Comparison of ENCODE assay signal across 24 cellular contexts in the genomic region with DNA sequence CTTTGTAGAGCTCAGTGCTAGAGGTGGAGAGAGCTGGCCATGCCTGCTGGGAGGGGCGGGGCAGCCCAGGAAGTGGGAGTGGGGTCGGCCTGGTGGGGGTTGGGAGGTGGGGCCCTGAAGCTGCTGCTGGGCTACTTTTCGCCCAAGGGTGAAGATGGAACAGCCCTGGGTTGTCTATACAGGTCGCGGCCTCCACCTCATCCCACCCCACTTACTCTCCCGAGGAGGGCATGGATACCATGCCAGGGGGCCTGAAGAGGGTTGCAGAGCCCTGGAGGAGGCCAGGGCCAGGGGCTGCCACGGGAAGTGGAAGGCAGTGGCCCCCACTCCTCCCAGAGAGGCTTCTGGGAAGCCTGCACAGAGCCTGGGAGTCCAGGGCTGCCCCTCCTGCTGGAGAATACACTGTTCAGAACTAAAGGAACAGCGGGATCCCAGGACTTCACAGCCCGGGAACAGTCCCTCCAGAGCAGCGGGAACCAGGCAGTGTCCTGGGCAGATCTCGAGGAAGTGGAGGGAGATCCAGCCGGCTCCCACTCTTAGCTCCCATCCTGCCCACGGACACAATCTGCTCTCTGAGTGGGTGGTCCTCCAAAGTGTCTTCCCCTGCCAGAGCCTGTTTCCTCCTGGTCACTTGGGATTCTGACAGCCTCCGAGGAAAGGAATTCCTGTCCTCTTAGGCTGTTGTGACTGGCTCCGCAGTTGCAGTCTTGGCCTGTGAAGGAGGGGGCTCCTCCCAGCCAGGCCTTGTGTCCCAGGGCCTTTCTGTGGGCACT. TPM values are rescaled to one million over a fixed set of nuclear protein-coding genes. Genes with fewer than 3 reads are reported as not detected.
DNase-seq lines count a peak whose midpoint lies in the region; ATAC-seq and TF ChIP-seq lines count a peak whose summit lies in the region.
"Had no signal": no experiment of that assay in that cellular context is flagged by ENCODE, and none has a peak within 500 bp of the region (broad histone marks: within the 10 kb centered on the region; RNA-seq: fewer than 3 reads in every experiment).

No MANE protein-coding gene starts in this region.

- H3K9me3 Mint-ChIP-seq in stimulated activated naive CD8-positive, alpha-beta T cell treated with anti-CD3 and anti-CD28 coated beads, Interleukin-15, amount 100 ng/mL, for 72 hours = peaks cover 11 to 13% of the 10 kb centered on the region in 2 donors
- peaks cover 7% of the 10 kb centered on the region for H3K9me3 Mint-ChIP-seq in neural progenitor cell
- peaks cover 10% of the 10 kb centered on the region for H3K9me3 Mint-ChIP-seq in HFFc6
- peaks cover 14% of the 10 kb centered on the region for H3K9me3 Mint-ChIP-seq in activated naive CD8-positive, alpha-beta T cell treated with anti-CD3 and anti-CD28 coated beads, Interleukin-2, amount 50 U/mL, for 24 hours
- H3K9me3 Mint-ChIP-seq: activated CD4-positive, alpha-beta memory T cell treated with anti-CD3 and anti-CD28 coated beads for 36 hours; activated naive CD4-positive, alpha-beta T cell treated with anti-CD3 and anti-CD28 coated beads, Interleukin-2, amount 50 U/mL, for 24 hours; activated T-cell treated with anti-CD3 and anti-CD28 coated beads, Interleukin-2, amount 50 U/mL, for 24 hours had no signal

- H3K27ac Mint-ChIP-seq in stimulated activated naive CD8-positive, alpha-beta T cell treated with anti-CD3 and anti-CD28 coated beads, Interleukin-15, amount 100 ng/mL, for 72 hours = no peak overlapping the region
- H3K27ac Mint-ChIP-seq in neural progenitor cell (peak overlapping the region; percentile 2), HFFc6 (no peak overlapping the region)
- H3K27ac Mint-ChIP-seq in activated naive CD8-positive, alpha-beta T cell treated with anti-CD3 and anti-CD28 coated beads, Interleukin-2, amount 50 U/mL, for 24 hours = no peak overlapping the region
- H3K27ac Mint-ChIP-seq: activated CD4-positive, alpha-beta memory T cell treated with anti-CD3 and anti-CD28 coated beads for 36 hours; activated naive CD4-positive, alpha-beta T cell treated with anti-CD3 and anti-CD28 coated beads, Interleukin-2, amount 50 U/mL, for 24 hours; activated T-cell treated with anti-CD3 and anti-CD28 coated beads, Interleukin-2, amount 50 U/mL, for 24 hours had no signal

- no peaks in the 10 kb centered on the region for H3K36me3 Mint-ChIP-seq in neural progenitor cell
- H3K36me3 Mint-ChIP-seq in HFFc6 (ENCODE audit: low read depth) = no peaks in the 10 kb centered on the region; the same call in 1 of the 2 replicates
- H3K36me3 Mint-ChIP-seq in activated naive CD8-positive, alpha-beta T cell treated with anti-CD3 and anti-CD28 coated beads, Interleukin-2, amount 50 U/mL, for 24 hours (ENCODE audit: low read depth) = no peaks in the 10 kb centered on the region
- H3K36me3 Mint-ChIP-seq: activated CD4-positive, alpha-beta memory T cell treated with anti-CD3 and anti-CD28 coated beads for 36 hours; activated naive CD4-positive, alpha-beta T cell treated with anti-CD3 and anti-CD28 coated beads, Interleukin-2, amount 50 U/mL, for 24 hours had no signal

- no peaks in the 10 kb centered on the region for H3K9me3 ChIP-seq in neural progenitor cell (ENCODE audit: low read depth)
- H3K9me3 ChIP-seq: tibial artery had no signal

- no peak overlapping the region for H3K4me3 Mint-ChIP-seq in stimulated activated naive CD8-positive, alpha-beta T cell treated with anti-CD3 and anti-CD28 coated beads, Interleukin-15, amount 100 ng/mL, for 72 hours
- H3K4me3 Mint-ChIP-seq in neural progenitor cell = no peak overlapping the region
- no peak overlapping the region for H3K4me3 Mint-ChIP-seq in HFFc6
- no peak overlapping the region for H3K4me3 Mint-ChIP-seq in activated naive CD8-positive, alpha-beta T cell treated with anti-CD3 and anti-CD28 coated beads, Interleukin-2, amount 50 U/mL, for 24 hours
- H3K4me3 Mint-ChIP-seq: activated CD4-positive, alpha-beta memory T cell treated with anti-CD3 and anti-CD28 coated beads for 36 hours; activated naive CD4-positive, alpha-beta T cell treated with anti-CD3 and anti-CD28 coated beads, Interleukin-2, amount 50 U/mL, for 24 hours; activated T-cell treated with anti-CD3 and anti-CD28 coated beads, Interleukin-2, amount 50 U/mL, for 24 hours had no signal

- H3K27ac ChIP-seq in neural progenitor cell = no peak overlapping the region
- H3K27ac ChIP-seq: brain microvascular endothelial cell, tibial artery had no signal

- no peak for TF ChIP-seq CTCF in neural progenitor cell (IDR thresholded peaks at IDR 0.05)
- TF ChIP-seq CTCF in HFFc6 (IDR thresholded peaks at IDR 0.05) = no peak

- H3K4me2 ChIP-seq in neural progenitor cell = peak overlapping the region; percentile 43

- H3K27me3 ChIP-seq in neural progenitor cell = no peaks in the 10 kb centered on the region
- H3K27me3 ChIP-seq: brain microvascular endothelial cell had no signal

- no peak overlapping the region for H3K4me3 ChIP-seq in neural progenitor cell
- H3K4me3 ChIP-seq: tibial artery had no signal

- H3K36me3 ChIP-seq in neural progenitor cell = no peaks in the 10 kb centered on the region
- H3K36me3 ChIP-seq: brain microvascular endothelial cell, tibial artery had no signal

- H3K9ac ChIP-seq in neural progenitor cell = no peak overlapping the region

- no peaks in the 10 kb centered on the region for H4K20me1 ChIP-seq in neural progenitor cell (ENCODE audit: low read depth)

- intact Hi-C loops in left cardiac atrium (cut with DNase I) = no loop called here

- peaks cover 1% of the 10 kb centered on the region for H3K27me3 Mint-ChIP-seq in stimulated activated naive CD8-positive, alpha-beta T cell treated with anti-CD3 and anti-CD28 coated beads, Interleukin-15, amount 100 ng/mL, for 72 hours
- H3K27me3 Mint-ChIP-seq in neural progenitor cell (ENCODE audit: insufficient read depth, low read depth) = peaks cover 2% of the 10 kb centered on the region
- peaks cover 17% of the 10 kb centered on the region for H3K27me3 Mint-ChIP-seq in HFFc6 (ENCODE audit: insufficient read depth)
- H3K27me3 Mint-ChIP-seq in activated naive CD8-positive, alpha-beta T cell treated with anti-CD3 and anti-CD28 coated beads, Interleukin-2, amount 50 U/mL, for 24 hours = peaks cover 2% of the 10 kb centered on the region

- no peaks in the 10 kb centered on the region for H3K79me2 ChIP-seq in neural progenitor cell (ENCODE audit: low read depth)

- no peak for DNase-seq in stimulated activated naive CD8-positive, alpha-beta T cell treated with anti-CD3 and anti-CD28 coated beads, Interleukin-15, amount 100 ng/mL, for 72 hours
- DNase-seq in stimulated activated naive CD8-positive, alpha-beta T cell treated with anti-CD3 and anti-CD28 coated beads, Interleukin-15, Interleukin-2, amounts not matched to agents 100 U/mL and 50 U/mL, for 24 hours = no peak
- no peak for DNase-seq in left cardiac atrium
- peak; percentile 52 for DNase-seq in neural progenitor cell (ENCODE audit: low spot score)
- no peak for DNase-seq in HFFc6
- no peak for DNase-seq in occipital lobe (lab: John Stamatoyannopoulos, UW)
- no peak for DNase-seq in activated naive CD8-positive, alpha-beta T cell treated with anti-CD3 and anti-CD28 coated beads, Interleukin-2, amount 50 U/mL, for 24 hours
- DNase-seq in GM19240 (ENCODE audit: insufficient read length, low spot score) = no peak
- DNase-seq: activated CD4-positive, alpha-beta memory T cell treated with anti-CD3 and anti-CD28 coated beads for 36 hours; activated T-cell treated with anti-CD3 and anti-CD28 coated beads, Interleukin-2, amount 50 U/mL, for 24 hours; brain microvascular endothelial cell; HCEC 1CT; NCI-H1436; NCI-H345; NK-92 treated with Interleukin-12 subunit alpha and Interleukin-12 subunit beta, amount 100 ng/mL, for 24 hours; stimulated activated CD4-positive, alpha-beta T cell treated with anti-CD3 and anti-CD28 coated beads, Interleukin-4, amount 100 ng/mL, for 4 hours; stimulated activated CD8-positive, alpha-beta memory T cell treated with anti-CD3 and anti-CD28 coated beads, Interleukin-4, amount 100 ng/mL, for 48 hours; tibial artery had no signal

- peak; percentile 40 for ATAC-seq in stimulated activated naive CD8-positive, alpha-beta T cell treated with anti-CD3 and anti-CD28 coated beads, Interleukin-15, amount 100 ng/mL, for 72 hours
- no peak for ATAC-seq in stimulated activated naive CD8-positive, alpha-beta T cell treated with anti-CD3 and anti-CD28 coated beads, Interleukin-15, Interleukin-2, amounts not matched to agents 100 U/mL and 50 U/mL, for 24 hours
- ATAC-seq in left cardiac atrium = peak; percentile 57
- no peak for ATAC-seq in activated naive CD8-positive, alpha-beta T cell treated with anti-CD3 and anti-CD28 coated beads, Interleukin-2, amount 50 U/mL, for 24 hours

- H3K4me1 ChIP-seq in neural progenitor cell = peaks cover 16% of the 10 kb centered on the region
- H3K4me1 ChIP-seq: tibial artery had no signal

- H3F3A ChIP-seq in neural progenitor cell (ENCODE audit: low read depth) = peaks cover 4% of the 10 kb centered on the region

- H3K4me1 Mint-ChIP-seq in stimulated activated naive CD8-positive, alpha-beta T cell treated with anti-CD3 and anti-CD28 coated beads, Interleukin-15, amount 100 ng/mL, for 72 hours = peaks cover 5% of the 10 kb centered on the region
- H3K4me1 Mint-ChIP-seq in neural progenitor cell (peaks cover 19% of the 10 kb centered on the region), HFFc6 (ENCODE audit: low read depth) (peaks cover 13% of the 10 kb centered on the region)
- H3K4me1 Mint-ChIP-seq in activated naive CD8-positive, alpha-beta T cell treated with anti-CD3 and anti-CD28 coated beads, Interleukin-2, amount 50 U/mL, for 24 hours = no peaks in the 10 kb centered on the region
- H3K4me1 Mint-ChIP-seq: activated naive CD4-positive, alpha-beta T cell treated with anti-CD3 and anti-CD28 coated beads, Interleukin-2, amount 50 U/mL, for 24 hours had no signal

- H2AFZ ChIP-seq in neural progenitor cell (replicated peaks) = peak overlapping the region; percentile 90

RNA-seq across cellular contexts. Expression of gene MAT1A, which starts 23.5 kb away (rescaled TPM):
- total RNA-seq in left cardiac atrium (under 1 TPM; 0.10 to 0.21 TPM), neural progenitor cell (ENCODE audit: low replicate concordance) (0.19 TPM in 1 of 2 replicates, not detected in the other), occipital lobe (not detected)
- total RNA-seq in HFFc6 (2021; fragmentation: NEBNext Ultra II Directional; extraction: Animal tissue kit (Norgen Biotek cat#: 25700)) = not detected
- total RNA-seq: A673; activated CD4-positive, alpha-beta memory T cell treated with anti-CD3 and anti-CD28 coated beads for 36 hours; fibroblast of lung; osteocyte; RPMI7951; skeletal muscle tissue had no signal

Comparison
In these comparisons a context has a peak if more than half of its experiments do, and no peak if none do; other contexts are left out.
1. ATAC-seq: peak in stimulated activated naive CD8-positive, alpha-beta T cell treated with anti-CD3 and anti-CD28 coated beads, Interleukin-15, amount 100 ng/mL, for 72 hours (single experiment) and left cardiac atrium (2 of 2); none in stimulated activated naive CD8-positive, alpha-beta T cell treated with anti-CD3 and anti-CD28 coated beads, Interleukin-15, Interleukin-2, amounts not matched to agents 100 U/mL and 50 U/mL, for 24 hours (single experiment) and activated naive CD8-positive, alpha-beta T cell treated with anti-CD3 and anti-CD28 coated beads, Interleukin-2, amount 50 U/mL, for 24 hours (single experiment).